ENCODE assay signal across 14 cellular contexts in the genomic region with DNA sequence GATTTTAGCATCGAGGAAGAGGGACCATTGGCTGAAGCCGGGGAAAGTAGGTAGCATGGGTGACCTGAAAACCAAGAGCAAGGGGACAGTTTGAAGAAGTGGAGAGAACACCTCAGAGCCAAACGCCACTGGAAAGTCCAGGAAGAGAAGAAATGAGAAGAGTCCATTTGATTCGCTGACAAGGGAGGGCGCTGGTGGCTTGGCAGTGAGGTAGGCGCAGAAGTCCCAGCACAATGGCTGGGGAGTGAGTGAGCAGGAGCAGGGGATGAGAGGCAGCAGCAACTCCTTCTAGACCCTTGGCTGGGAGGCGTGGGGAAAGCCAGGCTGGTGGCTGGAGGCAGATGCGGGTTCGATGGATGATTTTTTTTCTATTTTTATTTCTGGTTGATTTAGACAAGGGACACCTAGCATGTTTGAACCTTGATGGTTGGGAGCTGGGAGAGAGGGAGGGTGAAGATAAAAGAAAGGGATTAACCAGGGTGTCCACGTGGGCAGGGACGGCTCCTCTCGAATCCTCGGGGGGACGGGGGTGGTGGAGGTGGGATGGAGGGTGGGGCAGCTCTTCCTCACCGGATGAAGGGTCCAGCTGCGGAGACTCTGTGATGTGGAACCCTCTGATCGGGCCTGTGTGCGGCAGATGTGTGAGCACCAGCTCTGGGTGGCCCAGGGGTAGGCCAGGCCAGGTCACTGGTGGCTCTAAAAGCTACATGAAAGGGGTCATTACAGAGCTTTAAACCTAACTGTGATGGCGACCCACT.
DNase-seq lines count a peak whose midpoint lies in the region; ATAC-seq and TF ChIP-seq lines count a peak whose summit lies in the region.
"Had no signal": no experiment of that assay in that cellular context is flagged by ENCODE, and none has a peak within 500 bp of the region (broad histone marks: within the 10 kb centered on the region; RNA-seq: fewer than 3 reads in every experiment).

No MANE protein-coding gene starts in this region.

- H3K14ac ChIP-seq in IMR-90 (replicated peaks; ENCODE audit: low read depth, low read length) = no peak overlapping the region

- no peak overlapping the region for H2BK20ac ChIP-seq in IMR-90 (ENCODE audit: low read depth, low read length)

- H3K18ac ChIP-seq in IMR-90 (ENCODE audit: low read depth, low read length) = no peak overlapping the region

- POLR2A ChIA-PET in IMR-90 (lab: Charles Lee; ENCODE audit: unreplicated experiment) = no interaction called here
- POLR2A ChIA-PET in activated CD8-positive, alpha-beta T cell treated with anti-CD3 and anti-CD28 coated beads, Interleukin-2, amount 10 ng/mL, durations not matched to agents 7 days and 5 days (lab: Charles Lee) = no interaction called here
- POLR2A ChIA-PET in CD4-positive, alpha-beta T cell (lab: Charles Lee) = no interaction called here

- H3K9me3 ChIP-seq in DOHH2 (ENCODE audit: control insufficient read depth, insufficient read depth, low read length) = no peaks in the 10 kb centered on the region
- H3K9me3 ChIP-seq in IMR-90 (ENCODE audit: control insufficient read depth, insufficient read depth, low read length) = no peaks in the 10 kb centered on the region
- no peaks in the 10 kb centered on the region for H3K9me3 ChIP-seq in liver (ENCODE audit: control insufficient read depth in 4 of 4, low read length in 3 of 4)
- no peaks in the 10 kb centered on the region for H3K9me3 ChIP-seq in CD4-positive, alpha-beta T cell (ENCODE audit: control insufficient read depth, low read length)
- H3K9me3 ChIP-seq: body of pancreas had no signal

- TF ChIP-seq RAD21 in IMR-90 (IDR thresholded peaks at IDR 0.05; ENCODE audit: low read length) (peak; percentile 46; the same call in 1 of the 2 replicates), liver (IDR thresholded peaks at IDR 0.05) (peak; percentile 58)

- H4K91ac ChIP-seq in IMR-90 (ENCODE audit: insufficient read depth, low read depth, low read length) = no peak overlapping the region; the same call in 1 of the 2 replicates

- H3K36me3 ChIP-seq in DOHH2 (ENCODE audit: control insufficient read depth, low read length) = peaks cover 9% of the 10 kb centered on the region
- no peaks in the 10 kb centered on the region for H3K36me3 ChIP-seq in IMR-90 (ENCODE audit: control insufficient read depth, insufficient read depth, low read length)
- no peaks in the 10 kb centered on the region for H3K36me3 ChIP-seq in liver (ENCODE audit: control insufficient read depth in 4 of 4, insufficient read depth in 3 of 4, low read depth in 1 of 4, low read length in 3 of 4)

- H3K27me3 ChIP-seq in DOHH2 (ENCODE audit: control insufficient read depth, low read length) = no peaks in the 10 kb centered on the region
- no peaks in the 10 kb centered on the region for H3K27me3 ChIP-seq in IMR-90 (ENCODE audit: control insufficient read depth, insufficient read depth, low read length)
- no peaks in the 10 kb centered on the region for H3K27me3 ChIP-seq in liver (ENCODE audit: control insufficient read depth in 4 of 4, insufficient read depth in 4 of 4, low read length in 3 of 4)
- H3K27me3 ChIP-seq in CD4-positive, alpha-beta T cell (ENCODE audit: control insufficient read depth, insufficient read depth, low read length) = no peaks in the 10 kb centered on the region
- H3K27me3 ChIP-seq: body of pancreas had no signal

- no peak overlapping the region for H3K4me2 ChIP-seq in DOHH2 (ENCODE audit: low read length)
- no peak overlapping the region for H3K4me2 ChIP-seq in IMR-90 (ENCODE audit: low read depth, low read length)

- no peak overlapping the region for H2BK120ac ChIP-seq in IMR-90 (ENCODE audit: low read depth, low read length)

- H3K27ac ChIP-seq in DOHH2 (ENCODE audit: low read depth, low read length) (no peak overlapping the region), IMR-90 (ENCODE audit: insufficient read depth, low read length) (no peak overlapping the region), liver (ENCODE audit: low read depth in 1 of 2, low read length in 2 of 2) (no peak overlapping the region)
- no peak overlapping the region for H3K27ac ChIP-seq in CD4-positive, alpha-beta T cell (ENCODE audit: low read depth, low read length)
- H3K27ac ChIP-seq: body of pancreas had no signal

- in situ Hi-C loops in IMR-90 (cut with MboI; ENCODE audit: low sequenced_read_pairs) = no loop called here

- no TSS peak for BruUV-seq in IMR-90 (replicated peaks; lab: Mats Ljungman, UMichigan)

- H3K36me3 Mint-ChIP-seq in activated CD8-positive, alpha-beta T cell treated with anti-CD3 and anti-CD28 coated beads, Interleukin-2, amount 10 ng/mL, durations not matched to agents 7 days and 5 days (ENCODE audit: low read depth) = peaks cover 10% of the 10 kb centered on the region
- peaks cover 6% of the 10 kb centered on the region for H3K36me3 Mint-ChIP-seq in CD4-positive, alpha-beta T cell (ENCODE audit: low read depth)

- no peak overlapping the region for H2AK5ac ChIP-seq in IMR-90 (ENCODE audit: low read depth, low read length)

- no peaks in the 10 kb centered on the region for H3K79me2 ChIP-seq in DOHH2 (ENCODE audit: control insufficient read depth, low read length)

- no peak overlapping the region for H4K8ac ChIP-seq in IMR-90 (ENCODE audit: low read depth in 2 of 2, low read length in 2 of 2)

- TF ChIP-seq CTCF in DOHH2 (IDR thresholded peaks at IDR 0.05; ENCODE audit: low read depth, low read length, poor library complexity, severe bottlenecking) (peak; percentile 42), IMR-90 (conservative IDR thresholded peaks at IDR 0.05; ENCODE audit: low read depth, low read length) (peak; percentile 24; the same call in 1 of the 2 replicates), liver (IDR thresholded peaks at IDR 0.05; ENCODE audit: low read depth, low read length, missing input control) (peak; percentile 14)
- no peak for TF ChIP-seq CTCF in CD4-positive, alpha-beta T cell (IDR thresholded peaks at IDR 0.05)

- H3K9ac ChIP-seq in IMR-90 (ENCODE audit: low read depth, low read length) = no peak overlapping the region
- no peak overlapping the region for H3K9ac ChIP-seq in liver (ENCODE audit: low read depth in 1 of 2, low read length in 2 of 2)

- peaks cover 3% of the 10 kb centered on the region; the same call in 1 of the 2 replicates for H3K9me1 ChIP-seq in IMR-90 (ENCODE audit: insufficient read depth, low read length)

- 92% methylated on average over 11 of the region's 19 CpGs; no CpG with 5 or more reads in 1 of the 2 experiments for WGBS in IMR-90 (ENCODE audit: extremely low coverage in 2 of 2, insufficient read length in 1 of 2), 2 experiments
- WGBS in liver = 96% methylated on average over 19 of the region's 19 CpGs

- H3K79me1 ChIP-seq in IMR-90 (ENCODE audit: low read depth in 1 of 2, low read length in 2 of 2) = no peaks in the 10 kb centered on the region

- H3K4me3 Mint-ChIP-seq in activated CD8-positive, alpha-beta T cell treated with anti-CD3 and anti-CD28 coated beads, Interleukin-2, amount 10 ng/mL, durations not matched to agents 7 days and 5 days = no peak overlapping the region
- H3K4me3 Mint-ChIP-seq in CD4-positive, alpha-beta T cell = no peak overlapping the region

- ATAC-seq in IMR-90 (ENCODE audit: low read depth) = no peak
- ATAC-seq in activated CD8-positive, alpha-beta T cell treated with anti-CD3 and anti-CD28 coated beads, Interleukin-2, amount 10 ng/mL, durations not matched to agents 7 days and 5 days = no peak
- ATAC-seq in CD4-positive, alpha-beta T cell (ENCODE audit: poor library complexity) = no peak
- no peak for ATAC-seq in GM21526 (IDR thresholded peaks at IDR 0.05; ENCODE audit: low FRiP score, unreplicated experiment)
- ATAC-seq: body of pancreas had no signal

- no peak overlapping the region for H3K4me3 ChIP-seq in DOHH2 (ENCODE audit: low read length)
- H3K4me3 ChIP-seq in IMR-90 (ENCODE audit: insufficient read depth, low read depth, low read length) = no peak overlapping the region
- H3K4me3 ChIP-seq in liver (ENCODE audit: low read depth in 1 of 3, low read length in 3 of 3) = no peak overlapping the region
- H3K4me3 ChIP-seq: body of pancreas had no signal

- H3K4ac ChIP-seq in IMR-90 (ENCODE audit: low read depth, low read length) = no peak overlapping the region

- H4K20me1 ChIP-seq in DOHH2 (ENCODE audit: control insufficient read depth, insufficient read depth, low read depth, low read length) = no peaks in the 10 kb centered on the region
- no peaks in the 10 kb centered on the region for H4K20me1 ChIP-seq in IMR-90 (ENCODE audit: insufficient read depth, low read length)

- no peak overlapping the region for H2BK15ac ChIP-seq in IMR-90 (ENCODE audit: low read depth, low read length)

- no peak overlapping the region for H3K23ac ChIP-seq in IMR-90 (ENCODE audit: low read depth, low read length)

- no peaks in the 10 kb centered on the region for H3F3A ChIP-seq in DOHH2 (ENCODE audit: control insufficient read depth, insufficient read depth)

- peak overlapping the region; percentile 23 for H3K27ac Mint-ChIP-seq in activated CD8-positive, alpha-beta T cell treated with anti-CD3 and anti-CD28 coated beads, Interleukin-2, amount 10 ng/mL, durations not matched to agents 7 days and 5 days
- no peak overlapping the region for H3K27ac Mint-ChIP-seq in CD4-positive, alpha-beta T cell

- H3K9me3 Mint-ChIP-seq in activated CD8-positive, alpha-beta T cell treated with anti-CD3 and anti-CD28 coated beads, Interleukin-2, amount 10 ng/mL, durations not matched to agents 7 days and 5 days (ENCODE audit: insufficient read depth) = no peaks in the 10 kb centered on the region
- no peaks in the 10 kb centered on the region for H3K9me3 Mint-ChIP-seq in CD4-positive, alpha-beta T cell

- no peak overlapping the region for H2AK9ac ChIP-seq in IMR-90 (replicated peaks; ENCODE audit: low read depth, low read length, poor library complexity)

- DNase-seq in IMR-90 = no peak
- DNase-seq in activated CD8-positive, alpha-beta T cell treated with anti-CD3 and anti-CD28 coated beads, Interleukin-2, amount 10 ng/mL, durations not matched to agents 7 days and 5 days = no peak
- DNase-seq in central memory CD4-positive, alpha-beta T cell = no peak
- DNase-seq in CD4-positive, alpha-beta T cell = no peak
- no peak for DNase-seq in DMS79 treated with DMSO at 0.1 percent for 48 hours (lab: John Stamatoyannopoulos, UW)
- DNase-seq: activated CD4-positive, CD25-positive, alpha-beta regulatory T cell; body of pancreas; DMS79; midbrain; NCI-H774 had no signal

- CTCF ChIA-PET in IMR-90 (lab: Yijun Ruan, JAX) = no interaction called here
- CTCF ChIA-PET in activated CD8-positive, alpha-beta T cell treated with anti-CD3 and anti-CD28 coated beads, Interleukin-2, amount 10 ng/mL, durations not matched to agents 7 days and 5 days (lab: Charles Lee) = interaction anchor here (1.2 to 1.6 kb wide), 4 partner anchors 164 to 246 kb away, joined by 3 to 6 read pairs (median 4); partner anchors contain the start of gene NFATC2
- CTCF ChIA-PET in CD4-positive, alpha-beta T cell (lab: Charles Lee) = no interaction called here

- no peak overlapping the region for H2AFZ ChIP-seq in IMR-90 (replicated peaks; ENCODE audit: low read length, poor library complexity)

- no peak overlapping the region for H2BK5ac ChIP-seq in IMR-90 (ENCODE audit: low read depth, low read length, poor library complexity, severe bottlenecking)

- H3K56ac ChIP-seq in IMR-90 (ENCODE audit: extremely low read depth, insufficient read depth, low read length) = no peak overlapping the region

- no peak overlapping the region for H4K5ac ChIP-seq in IMR-90 (ENCODE audit: low read depth, low read length)

- H3K9me2 ChIP-seq in DOHH2 (replicated peaks; ENCODE audit: control insufficient read depth, low read length) = no peaks in the 10 kb centered on the region

- peaks cover 55% of the 10 kb centered on the region for H3K4me1 ChIP-seq in DOHH2 (ENCODE audit: control insufficient read depth, low read length)
- peaks cover 5% of the 10 kb centered on the region for H3K4me1 ChIP-seq in IMR-90 (ENCODE audit: control insufficient read depth, insufficient read depth, low read length)
- H3K4me1 ChIP-seq in liver (ENCODE audit: control insufficient read depth in 4 of 4, insufficient read depth in 4 of 4, low read length in 3 of 4) = no peaks in the 10 kb centered on the region

- TF ChIP-seq POLR2A in IMR-90 (IDR thresholded peaks at IDR 0.05; ENCODE audit: low read depth, low read length) = no peak

- no peaks in the 10 kb centered on the region for H3K27me3 Mint-ChIP-seq in activated CD8-positive, alpha-beta T cell treated with anti-CD3 and anti-CD28 coated beads, Interleukin-2, amount 10 ng/mL, durations not matched to agents 7 days and 5 days (ENCODE audit: low read depth)
- H3K27me3 Mint-ChIP-seq in CD4-positive, alpha-beta T cell = no peaks in the 10 kb centered on the region
- H3K27me3 Mint-ChIP-seq: IgD-negative memory B cell had no signal

- dilution Hi-C loops in IMR-90 (cut with HindIII; ENCODE audit: low sequenced_read_pairs, unreplicated experiment) = no loop called here

- intact Hi-C loops in IMR-90 (cut with micrococcal nuclease) = no loop called here
- intact Hi-C loops in CD4-positive, alpha-beta T cell (cut with DNase I, micrococcal nuclease) = no loop called here

- peaks cover 19% of the 10 kb centered on the region for H3K4me1 Mint-ChIP-seq in activated CD8-positive, alpha-beta T cell treated with anti-CD3 and anti-CD28 coated beads, Interleukin-2, amount 10 ng/mL, durations not matched to agents 7 days and 5 days (ENCODE audit: low read depth)
- H3K4me1 Mint-ChIP-seq in CD4-positive, alpha-beta T cell (ENCODE audit: low read depth) = peaks cover 4% of the 10 kb centered on the region
